ENCODE assay signal across 1 cellular context in genomic region chr3:136861890-136862610, GRCh38.
A peak's percentile ranks its signal among the peaks of the same experiment; 100 is the strongest.
TF ChIP-seq lines count a peak whose summit lies in the region.

Gene NCK1, plus strand, starts transcription at chr3:136862208. Its CDS starts 65,794 bp downstream, at chr3:136928002.

TF ChIP-seq in K562, 482 proteins besides CTCF, POLR2A, EP300 and RAD21 (continued from another document and continues in another):
- TF ChIP-seq ZNF518B (CRISPR knock-in tag; IDR thresholded peaks at IDR 0.05) = no peak
- peak; percentile 93 for TF ChIP-seq FOXP1 (CRISPR knock-in tag; IDR thresholded peaks at IDR 0.05)
- no peak for TF ChIP-seq AFF4 (CRISPR knock-in tag; IDR thresholded peaks at IDR 0.05)
- TF ChIP-seq TBP (optimal IDR thresholded peaks at IDR 0.05; ENCODE audit: low read depth, low read length) = peak; percentile 33
- TF ChIP-seq ZKSCAN8 (CRISPR knock-in tag; IDR thresholded peaks at IDR 0.05) = no peak
- TF ChIP-seq HNRNPK (IDR thresholded peaks at IDR 0.05; ENCODE audit: low read depth, low read length, poor library complexity, severe bottlenecking) = no peak
- no peak for TF ChIP-seq ZSCAN32 (CRISPR knock-in tag; IDR thresholded peaks at IDR 0.05)
- no peak for TF ChIP-seq JUN (IDR thresholded peaks at IDR 0.05; ENCODE audit: borderline replicate concordance, low read depth, low read length)
- TF ChIP-seq JUN (CRISPR knock-in tag; IDR thresholded peaks at IDR 0.05; ENCODE audit: borderline replicate concordance) = no peak
- TF ChIP-seq KHSRP (IDR thresholded peaks at IDR 0.05) = no peak
- TF ChIP-seq MLX (CRISPR knock-in tag; conservative IDR thresholded peaks at IDR 0.05) = no peak
- TF ChIP-seq RB1 (IDR thresholded peaks at IDR 0.05; ENCODE audit: low read depth) = 0 out of 2 replicates have a peak, but pooled peaks have one; percentile 69
- TF ChIP-seq SAFB2 (IDR thresholded peaks at IDR 0.05; ENCODE audit: borderline replicate concordance, low read depth, low read length, severe bottlenecking) = no peak
- TF ChIP-seq TSHZ1 (CRISPR knock-in tag; IDR thresholded peaks at IDR 0.05) = no peak
- TF ChIP-seq MAX (CRISPR knock-in tag; IDR thresholded peaks at IDR 0.05) = peak; percentile 90
- peak; percentile 77 for TF ChIP-seq MGA (IDR thresholded peaks at IDR 0.05)
- TF ChIP-seq SRSF3 (IDR thresholded peaks at IDR 0.05; ENCODE audit: insufficient read depth, low read length) = 0 out of 2 replicates have a peak, but pooled peaks have one; percentile 48
- no peak for TF ChIP-seq SIRT6 (IDR thresholded peaks at IDR 0.05; ENCODE audit: low read depth, low read length)
- no peak for TF ChIP-seq CEBPB (tag; IDR thresholded peaks at IDR 0.05)
- peak; percentile 15 to 71; a peak in 3 of 4 replicates for TF ChIP-seq SIN3A (IDR thresholded peaks at IDR 0.05; ENCODE audit: borderline replicate concordance in 2 of 2, control insufficient read depth in 1 of 2, low read depth in 2 of 2, low read length in 2 of 2)
- TF ChIP-seq ZBTB11 (CRISPR knock-in tag; IDR thresholded peaks at IDR 0.05) = no peak
- TF ChIP-seq SRSF1 (IDR thresholded peaks at IDR 0.05; ENCODE audit: low read depth, low read length) = no peak
- peak; percentile 54; the same call in 1 of the 2 replicates for TF ChIP-seq CEBPG (CRISPR knock-in tag; IDR thresholded peaks at IDR 0.05)
- TF ChIP-seq CEBPG (tag; conservative IDR thresholded peaks at IDR 0.05 in 1 of 2, IDR thresholded peaks at IDR 0.05 in 1 of 2) = no peak
- peak in 1 of 2 experiments; percentile 70; a peak in 1 of 4 replicates for TF ChIP-seq TEAD1 (CRISPR knock-in tag; IDR thresholded peaks at IDR 0.05)
- TF ChIP-seq GABPA (tag; conservative IDR thresholded peaks at IDR 0.05; ENCODE audit: low read depth) = peak; percentile 78
